Comparison of ENCODE assay signal across 15 cellular contexts in genomic region chr9:106981396-106982287, GRCh38.
DNase-seq lines count a peak whose midpoint lies in the region; ATAC-seq, FAIRE-seq and TF ChIP-seq lines count a peak whose summit lies in the region.
"Had no signal": no experiment of that assay in that cellular context is flagged by ENCODE, and none has a peak within 500 bp of the region (broad histone marks: within the 10 kb centered on the region; RNA-seq: fewer than 3 reads in every experiment).

No MANE protein-coding gene starts in this region.

- TF ChIP-seq CTCF in HepG2 (CRISPR knock-in tag; IDR thresholded peaks at IDR 0.05), result no peak

- POLR2A ChIA-PET in HepG2 (lab: Yijun Ruan, JAX), result no interaction called here

- no peak for TF ChIP-seq EP300 in HepG2 (IDR thresholded peaks at IDR 0.05; ENCODE audit: low read depth in 2 of 2, low read length in 2 of 2)
- TF ChIP-seq EP300 in HepG2 (CRISPR knock-in tag; IDR thresholded peaks at IDR 0.05; ENCODE audit: borderline replicate concordance), result no peak

- no peak for TF ChIP-seq RAD21 in HepG2 (CRISPR knock-in tag; IDR thresholded peaks at IDR 0.05)

- no peak overlapping the region for H3K4me3 ChIP-seq in HepG2 (replicated peaks in 1 of 3; ENCODE audit: insufficient read depth in 1 of 3, low read depth in 2 of 3, low read length in 3 of 3)
- H3K4me3 ChIP-seq: lung, tibial artery had no signal

- no peaks in the 10 kb centered on the region for H3K4me1 Mint-ChIP-seq in T-helper 17 cell
- H3K4me1 Mint-ChIP-seq: activated CD8-positive, alpha-beta memory T cell treated with anti-CD3 and anti-CD28 coated beads, Interleukin-2, amount 10 ng/mL, durations not matched to agents 7 days and 5 days had no signal

- intact Hi-C loops in HepG2 (cut with micrococcal nuclease; ENCODE audit: unreplicated experiment), result no loop called here
- intact Hi-C loops in left cardiac atrium (cut with DNase I), result no loop called here

- no peaks in the 10 kb centered on the region for H3K36me3 Mint-ChIP-seq in T-helper 17 cell (ENCODE audit: low read depth)
- H3K36me3 Mint-ChIP-seq: activated CD8-positive, alpha-beta memory T cell treated with anti-CD3 and anti-CD28 coated beads, Interleukin-2, amount 10 ng/mL, durations not matched to agents 7 days and 5 days had no signal

- H3K4me2 ChIP-seq in HepG2 (ENCODE audit: low read depth, low read length), result no peak overlapping the region

- ATAC-seq in GM18502 (IDR thresholded peaks at IDR 0.05; ENCODE audit: poor library complexity, unreplicated experiment) (peak; percentile 79), GM19468 (IDR thresholded peaks at IDR 0.05; ENCODE audit: extremely low read depth, unreplicated experiment) (peak; percentile 75), HG02870 (IDR thresholded peaks at IDR 0.05; ENCODE audit: unreplicated experiment) (peak; percentile 78), HG03521 (IDR thresholded peaks at IDR 0.05; ENCODE audit: unreplicated experiment) (peak; percentile 61), HepG2 (no peak), T-helper 17 cell (no peak), left cardiac atrium (no peak)
- ATAC-seq: activated CD8-positive, alpha-beta memory T cell treated with anti-CD3 and anti-CD28 coated beads, Interleukin-2, amount 10 ng/mL, durations not matched to agents 7 days and 5 days had no signal

- H3K9me3 ChIP-seq in HepG2 (ENCODE audit: low read length) (no peaks in the 10 kb centered on the region), T-helper 17 cell (ENCODE audit: control insufficient read depth, low read length, poor library complexity, severe bottlenecking) (no peaks in the 10 kb centered on the region)
- H3K9me3 ChIP-seq: BE2C, tibial artery had no signal

- H3K27ac ChIP-seq in HepG2 (ENCODE audit: extremely low read length, insufficient read depth, low read length), result no peak overlapping the region
- H3K27ac ChIP-seq: tibial artery had no signal

- no peak overlapping the region for H2AFZ ChIP-seq in HepG2 (ENCODE audit: low read length)

- in situ Hi-C loops in HepG2 (cut with HindIII; ENCODE audit: extremely low pct_ligation_motif_present, low pct_unique_long_range_greater_than_20kb), result no loop called here

- no peaks in the 10 kb centered on the region for H3K79me2 ChIP-seq in HepG2 (ENCODE audit: insufficient read depth, low read length)

- H3K9ac ChIP-seq in HepG2 (ENCODE audit: insufficient read depth, low read depth, low read length), result no peak overlapping the region

- no peaks in the 10 kb centered on the region for H3K4me1 ChIP-seq in HepG2 (ENCODE audit: insufficient read depth, low read length)
- H3K4me1 ChIP-seq: BE2C, tibial artery had no signal

- CTCF ChIA-PET in HepG2 (lab: Yijun Ruan, JAX; ENCODE audit: low intra/inter-chr PET ratio, low total read pairs), result no interaction called here

- H4K20me1 ChIP-seq in HepG2 (ENCODE audit: insufficient read depth, low read length), result no peaks in the 10 kb centered on the region

- no TSS peak for BruUV-seq in HepG2 (replicated peaks; lab: Mats Ljungman, UMichigan)

- no peaks in the 10 kb centered on the region for H3K27me3 Mint-ChIP-seq in T-helper 17 cell
- H3K27me3 Mint-ChIP-seq: activated CD8-positive, alpha-beta memory T cell treated with anti-CD3 and anti-CD28 coated beads, Interleukin-2, amount 10 ng/mL, durations not matched to agents 7 days and 5 days had no signal

- peaks cover 0 to 8% of the 10 kb centered on the region in 2 experiments; a peak in 1 of 5 replicates for H3K27me3 ChIP-seq in HepG2 (ENCODE audit: control insufficient read depth in 1 of 2, insufficient read depth in 2 of 2, low read length in 2 of 2)
- H3K27me3 ChIP-seq: BE2C, tibial artery had no signal

- WGBS in HepG2 (ENCODE audit: low lambda C conversion rate), result 21% methylated on average over 10 of the region's 10 CpGs

- DNase-seq in HepG2 (ENCODE audit: low spot score) (no peak), T-helper 17 cell (no peak), NCI-H226 (no peak), left cardiac atrium (no peak)
- DNase-seq: activated CD8-positive, alpha-beta memory T cell treated with anti-CD3 and anti-CD28 coated beads, Interleukin-2, amount 10 ng/mL, durations not matched to agents 7 days and 5 days; BE2C; effector memory CD4-positive, alpha-beta T cell; NCI-H1417; posterior cingulate gyrus; tibial artery had no signal

- no peak overlapping the region for H3K27ac Mint-ChIP-seq in T-helper 17 cell
- H3K27ac Mint-ChIP-seq: activated CD8-positive, alpha-beta memory T cell treated with anti-CD3 and anti-CD28 coated beads, Interleukin-2, amount 10 ng/mL, durations not matched to agents 7 days and 5 days had no signal

- no peak for FAIRE-seq in HepG2 (lab: Jason Lieb, UNC)

- no peak overlapping the region for H3K4me3 Mint-ChIP-seq in T-helper 17 cell
- H3K4me3 Mint-ChIP-seq: activated CD8-positive, alpha-beta memory T cell treated with anti-CD3 and anti-CD28 coated beads, Interleukin-2, amount 10 ng/mL, durations not matched to agents 7 days and 5 days had no signal

- no peaks in the 10 kb centered on the region for H3K36me3 ChIP-seq in HepG2 (replicated peaks in 1 of 2; ENCODE audit: control insufficient read depth in 1 of 2, insufficient read depth in 2 of 2, low read length in 2 of 2)

- TF ChIP-seq POLR2A in HepG2 (IDR thresholded peaks at IDR 0.05; ENCODE audit: insufficient read depth in 1 of 2, low read depth in 2 of 2, low read length in 2 of 2), result no peak

TF ChIP-seq in HepG2, 621 proteins besides CTCF, POLR2A, EP300 and RAD21 (continues in another document):
- TF ChIP-seq PAWR (CRISPR knock-in tag; IDR thresholded peaks at IDR 0.05; ENCODE audit: borderline replicate concordance) (no peak), ZBTB46 (CRISPR knock-in tag; IDR thresholded peaks at IDR 0.05; ENCODE audit: borderline replicate concordance) (no peak), ZNF7 (CRISPR knock-in tag; IDR thresholded peaks at IDR 0.05) (no peak), NFKBIZ (CRISPR knock-in tag; IDR thresholded peaks at IDR 0.05) (no peak), ZNF382 (CRISPR knock-in tag; IDR thresholded peaks at IDR 0.05; ENCODE audit: borderline replicate concordance) (no peak), CEBPB (IDR thresholded peaks at IDR 0.05; ENCODE audit: borderline replicate concordance, low read depth, low read length) (no peak), CSRNP1 (CRISPR knock-in tag; IDR thresholded peaks at IDR 0.05) (no peak), ZBTB4 (CRISPR knock-in tag; IDR thresholded peaks at IDR 0.05; ENCODE audit: borderline replicate concordance) (no peak), ZNF776 (CRISPR knock-in tag; IDR thresholded peaks at IDR 0.05) (no peak), ZNF354B (CRISPR knock-in tag; IDR thresholded peaks at IDR 0.05) (no peak), BRCA1 (CRISPR knock-in tag; IDR thresholded peaks at IDR 0.05) (no peak), ZZZ3 (CRISPR knock-in tag; IDR thresholded peaks at IDR 0.05; ENCODE audit: borderline replicate concordance) (no peak)

Comparison
In these comparisons a context has a peak if more than half of its experiments do, and no peak if none do; other contexts are left out.
1. ATAC-seq: peak in GM18502 (single experiment), GM19468 (single experiment), HG02870 (single experiment) and HG03521 (single experiment); none in HepG2 (single experiment), T-helper 17 cell (single experiment) and left cardiac atrium (0 of 2).